Comparison of ENCODE assay signal across 9 cellular contexts in genomic region chr22:30357650-30358215, GRCh38. TPM values are rescaled to one million over a fixed set of nuclear protein-coding genes. Genes with fewer than 3 reads are reported as not detected.
DNase-seq lines count a peak whose midpoint lies in the region; FAIRE-seq and TF ChIP-seq lines count a peak whose summit lies in the region.
"Had no signal": no experiment of that assay in that cellular context is flagged by ENCODE, and none has a peak within 500 bp of the region (broad histone marks: within the 10 kb centered on the region; RNA-seq: fewer than 3 reads in every experiment).

No MANE protein-coding gene starts in this region.

- H2BK12ac ChIP-seq in mesenchymal stem cell (ENCODE audit: low read length in 2 of 2): no peak overlapping the region

- no peak overlapping the region for H3K14ac ChIP-seq in mesenchymal stem cell (ENCODE audit: low read length in 2 of 2)

- no peak overlapping the region for H2AK5ac ChIP-seq in mesenchymal stem cell (ENCODE audit: low read length, severe bottlenecking)

- no peak overlapping the region for H3K4ac ChIP-seq in mesenchymal stem cell (ENCODE audit: low read depth in 1 of 2, low read length in 2 of 2)

- H3K4me1 ChIP-seq in A673 (ENCODE audit: insufficient read depth, low read length, poor library complexity, severe bottlenecking): peaks cover 22% of the 10 kb centered on the region
- H3K4me1 ChIP-seq in HEK293 (ENCODE audit: control insufficient read depth, insufficient read depth, low read length): peaks cover 5% of the 10 kb centered on the region; the same call in 1 of the 2 replicates
- H3K4me1 ChIP-seq in mesenchymal stem cell (ENCODE audit: control insufficient read depth, insufficient read depth, low read depth, low read length): peaks cover 14% of the 10 kb centered on the region

- FAIRE-seq in GM19239 (lab: Jason Lieb, UNC): no peak

- DNase-seq in A673 (ENCODE audit: low spot score) (no peak), astrocyte of the cerebellum (ENCODE audit: low read depth) (no peak), mesenchymal stem cell (no peak), GM19239 (ENCODE audit: insufficient read length, low spot score) (no peak), middle frontal gyrus (ENCODE audit: extremely low spot score, low spot score) (no peak), NCI-H1105 (lab: John Stamatoyannopoulos, UW) (no peak), iPS-NIHi7 (ENCODE audit: extremely low spot score) (no peak)
- DNase-seq: foreskin melanocyte had no signal

- intact Hi-C loops in A673 (cut with micrococcal nuclease; ENCODE audit: unreplicated experiment): no loop called here

- TF ChIP-seq CTCF in A673 (conservative IDR thresholded peaks at IDR 0.05; ENCODE audit: low read depth, low read length): no peak
- no peak for TF ChIP-seq CTCF in HEK293 (tag by site-specific recombination; IDR thresholded peaks at IDR 0.05)
- TF ChIP-seq CTCF in astrocyte of the cerebellum (IDR thresholded peaks at IDR 0.05; ENCODE audit: low read depth, low read length, missing control alignments): no peak

- POLR2A ChIA-PET in A673 (lab: Charles Lee; ENCODE audit: low non-redundant PET) (interaction anchor here (0.6 to 0.7 kb wide), 2 partner anchors 703 to 794 kb away, joined by 3 to 4 read pairs; no protein-coding TSS in a partner anchor), HEK293 (lab: Yijun Ruan, JAX) (interaction anchor here (1.0 to 2.1 kb wide), 13 partner anchors 9 to 450 kb away, joined by 3 to 40 read pairs (median 8); partner anchors contain the start of genes CASTOR1, SEC14L2 and TBC1D10A)

- H4K91ac ChIP-seq in mesenchymal stem cell (ENCODE audit: low read length): no peak overlapping the region

- no peak overlapping the region for H3K23ac ChIP-seq in mesenchymal stem cell (ENCODE audit: low read length in 2 of 2)

- H3K4me3 ChIP-seq in A673 (ENCODE audit: low read depth, low read length, poor library complexity, severe bottlenecking) (peak overlapping the region; percentile 82), HEK293 (ENCODE audit: low read depth, low read length) (peak overlapping the region; percentile 98; the same call in 1 of the 2 replicates), astrocyte of the cerebellum (ENCODE audit: low read depth, low read length) (peak overlapping the region; percentile 65), mesenchymal stem cell (ENCODE audit: insufficient read depth in 1 of 2, low read depth in 1 of 2, low read length in 2 of 2) (peak overlapping the region in 1 of 2 experiments; percentile 96)

- H3K27ac ChIP-seq in A673 (ENCODE audit: low read depth, low read length, poor library complexity, severe bottlenecking): peak overlapping the region; percentile 97
- H3K27ac ChIP-seq in HEK293 (ENCODE audit: extremely low read depth, low read depth, low read length): no peak overlapping the region
- H3K27ac ChIP-seq in mesenchymal stem cell (ENCODE audit: low read length, poor library complexity, severe bottlenecking): no peak overlapping the region

- H3K36me3 ChIP-seq in A673 (ENCODE audit: insufficient read depth, low read length, poor library complexity, severe bottlenecking) (peaks cover 5% of the 10 kb centered on the region), HEK293 (ENCODE audit: control insufficient read depth in 2 of 2, insufficient read depth in 1 of 2, low read length in 2 of 2) (peaks cover 0 to 25% of the 10 kb centered on the region in 2 experiments; a peak in 2 of 3 replicates), mesenchymal stem cell (ENCODE audit: control insufficient read depth in 1 of 2, insufficient read depth in 2 of 2, low read depth in 1 of 2, low read length in 2 of 2) (peaks cover 13% of the 10 kb centered on the region in 2 experiments)

- no peaks in the 10 kb centered on the region for H3K9me3 ChIP-seq in A673 (ENCODE audit: low read depth, low read length, poor library complexity, severe bottlenecking)
- no peaks in the 10 kb centered on the region for H3K9me3 ChIP-seq in HEK293 (ENCODE audit: control insufficient read depth, insufficient read depth, low read depth, low read length)
- H3K9me3 ChIP-seq in mesenchymal stem cell (ENCODE audit: control insufficient read depth, low read length): no peaks in the 10 kb centered on the region

- H4K8ac ChIP-seq in mesenchymal stem cell (ENCODE audit: low read length): no peak overlapping the region

- BruUV-seq in A673 (replicated peaks; lab: Mats Ljungman, UMichigan): TSS peak; percentile 37

- peak overlapping the region; percentile 6 for H2BK15ac ChIP-seq in mesenchymal stem cell (ENCODE audit: low read depth, poor library complexity, severe bottlenecking)

- H2BK120ac ChIP-seq in mesenchymal stem cell (ENCODE audit: low read depth, low read length): no peak overlapping the region

- H3K27me3 ChIP-seq in A673 (replicated peaks; ENCODE audit: insufficient read depth, low read depth, low read length, poor library complexity) (no peaks in the 10 kb centered on the region), mesenchymal stem cell (ENCODE audit: control insufficient read depth in 1 of 2, insufficient read depth in 1 of 2, low read length in 2 of 2) (no peaks in the 10 kb centered on the region)

- H3K4me2 ChIP-seq in mesenchymal stem cell (ENCODE audit: low read length, poor library complexity, severe bottlenecking): peak overlapping the region; percentile 69

- peaks cover 15% of the 10 kb centered on the region for H3K79me1 ChIP-seq in mesenchymal stem cell (replicated peaks; ENCODE audit: low read length, poor library complexity, severe bottlenecking)

- peak overlapping the region; percentile 97 for H3K9ac ChIP-seq in mesenchymal stem cell (ENCODE audit: low read length)

- CTCF ChIA-PET in A673 (lab: Charles Lee) (no interaction called here), HEK293 (lab: Yijun Ruan, JAX) (interaction anchor here (0.5 to 1.7 kb wide), 4 partner anchors 8 to 271 kb away, joined by 3 to 5 read pairs (median 3); partner anchors contain the start of gene CASTOR1)

- in situ Hi-C loops in astrocyte of the cerebellum (cut with HindIII; ENCODE audit: low sequenced_read_pairs): no loop called here

- 59% methylated on average over 11 of the region's 22 CpGs for WGBS in mesenchymal stem cell

- H3K18ac ChIP-seq in mesenchymal stem cell (ENCODE audit: low read depth in 1 of 2, low read length in 2 of 2): no peak overlapping the region

- no peak overlapping the region for H2BK5ac ChIP-seq in mesenchymal stem cell (ENCODE audit: low read depth, low read length, poor library complexity, severe bottlenecking)

- H2AFZ ChIP-seq in mesenchymal stem cell (ENCODE audit: low read depth, low read length): no peak overlapping the region

TF ChIP-seq in HEK293, 187 proteins besides CTCF, POLR2A, EP300 and RAD21:
- TF ChIP-seq ZBTB1 (tag by site-specific recombination; IDR thresholded peaks at IDR 0.05): no peak
- TF ChIP-seq ZNF600 (tag by site-specific recombination; IDR thresholded peaks at IDR 0.05): no peak
- no peak for TF ChIP-seq ZNF571 (tag by site-specific recombination; IDR thresholded peaks at IDR 0.05)

RNA-seq across cellular contexts. Expression of gene CCDC157, which starts 0.9 kb away (rescaled TPM):
- total RNA-seq in A673 (2021): 5.7 and 6.0 TPM in 2 replicates
- polyA plus RNA-seq in mesenchymal stem cell (2013, experiment 1 of 2): 1.7 TPM
- polyA plus RNA-seq in mesenchymal stem cell (2013, experiment 2 of 2): 1.8 TPM

RNA-seq across cellular contexts. Expression of gene SF3A1, which starts 1.0 kb away (rescaled TPM):
- 346 and 366 TPM in 2 replicates for total RNA-seq in A673 (2021)
- 106 TPM for polyA plus RNA-seq in mesenchymal stem cell (2013, experiment 1 of 2)
- polyA plus RNA-seq in mesenchymal stem cell (2013, experiment 2 of 2): 105 TPM

RNA-seq across cellular contexts. Expression of gene RNF215, which starts 29.5 kb away (rescaled TPM):
- 18.9 and 22.4 TPM in 2 replicates for total RNA-seq in A673 (2021)
- polyA plus RNA-seq in mesenchymal stem cell (2013, experiment 1 of 2): 5.1 TPM
- polyA plus RNA-seq in mesenchymal stem cell (2013, experiment 2 of 2): 7.0 TPM

RNA-seq across cellular contexts. Expression of gene TBC1D10A, which starts 31.0 kb away (rescaled TPM):
- 8.4 and 10.6 TPM in 2 replicates for total RNA-seq in A673 (2021)
- 15.7 TPM for polyA plus RNA-seq in mesenchymal stem cell (2013, experiment 1 of 2)
- polyA plus RNA-seq in mesenchymal stem cell (2013, experiment 2 of 2): 14.0 TPM

RNA-seq across cellular contexts. Expression of gene SEC14L2, which starts 39.1 kb away (rescaled TPM):
- total RNA-seq in A673 (2021): 14.4 and 19.4 TPM in 2 replicates
- polyA plus RNA-seq in mesenchymal stem cell (2013, experiment 1 of 2): 5.6 TPM
- 4.8 TPM for polyA plus RNA-seq in mesenchymal stem cell (2013, experiment 2 of 2)
